In the genomic region with DNA sequence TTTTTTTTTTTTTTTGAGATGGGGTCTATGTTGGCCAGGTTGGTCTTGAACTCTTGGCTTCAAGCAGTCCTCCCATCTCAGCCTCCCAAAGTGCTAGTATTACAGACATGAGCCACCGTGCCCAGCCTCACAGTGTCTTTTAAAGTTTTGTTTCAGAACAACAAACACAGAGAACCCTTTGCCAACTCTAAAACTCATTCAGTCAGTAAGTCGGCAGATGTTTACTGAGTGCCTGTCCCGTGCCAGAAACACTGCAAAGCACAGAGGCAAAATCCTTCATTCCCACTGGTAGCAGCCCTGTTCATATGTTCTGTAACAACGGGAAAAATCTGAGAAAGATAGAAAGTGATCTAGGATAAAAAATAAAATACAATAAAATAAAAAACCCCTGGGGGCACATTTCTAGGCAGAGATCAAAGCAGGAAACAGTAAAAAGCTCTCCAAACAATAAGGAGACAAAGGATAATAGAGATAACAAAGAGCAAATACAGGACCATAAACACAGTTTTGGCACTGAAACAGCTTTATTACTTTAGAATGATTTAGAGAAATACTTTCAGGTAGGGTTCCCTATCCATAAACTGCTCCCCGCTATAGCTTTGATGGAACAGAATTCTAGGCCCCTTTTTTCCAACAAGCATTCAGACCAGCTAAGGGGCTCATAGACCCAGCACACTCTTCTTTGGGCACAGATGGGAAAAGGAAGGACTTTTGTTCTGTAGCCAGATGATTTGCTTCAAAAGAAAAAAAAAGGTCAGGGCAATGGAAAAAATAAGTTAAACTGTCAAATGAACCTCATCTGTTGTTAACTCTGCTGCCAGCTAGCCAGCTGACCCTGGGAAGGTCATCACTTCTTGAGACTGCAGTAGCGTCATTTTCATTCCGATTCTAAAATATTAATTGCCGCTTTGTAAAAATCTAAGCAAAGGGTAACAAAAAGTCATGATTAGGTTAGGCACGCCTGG, we compare ENCODE assay signal across 15 cellular contexts.
DNase-seq lines count a peak whose midpoint lies in the region; ATAC-seq and TF ChIP-seq lines count a peak whose summit lies in the region.
"Had no signal": no experiment of that assay in that cellular context is flagged by ENCODE, and none has a peak within 500 bp of the region (broad histone marks: within the 10 kb centered on the region; RNA-seq: fewer than 3 reads in every experiment).

No MANE protein-coding gene starts in this region.

- peaks cover 12% of the 10 kb centered on the region for H3K79me1 ChIP-seq in trophoblast cell (ENCODE audit: low read length)

- no peak overlapping the region for H2BK120ac ChIP-seq in trophoblast cell (ENCODE audit: insufficient read depth, low read length, poor library complexity)

- no peak overlapping the region for H3K14ac ChIP-seq in trophoblast cell (ENCODE audit: low read length)

- H3K18ac ChIP-seq in trophoblast cell (ENCODE audit: low read length) = no peak overlapping the region

- POLR2A ChIA-PET in RWPE1 (lab: Yijun Ruan, JAX; ENCODE audit: low non-redundant PET) = no interaction called here

- no peak overlapping the region for H3K4me3 ChIP-seq in MG63
- H3K4me3 ChIP-seq in trophoblast cell (ENCODE audit: low read depth, low read length) = no peak overlapping the region
- no peak overlapping the region for H3K4me3 ChIP-seq in GM23338
- H3K4me3 ChIP-seq: HAP-1 had no signal

- H4K8ac ChIP-seq in trophoblast cell (ENCODE audit: low read depth, low read length) = no peak overlapping the region

- no peak overlapping the region for H4K91ac ChIP-seq in trophoblast cell (ENCODE audit: low read depth, low read length)

- DNase-seq in COR-L47 (lab: John Stamatoyannopoulos, UW) = peak; percentile 81
- DNase-seq in MG63 = peak; percentile 42
- peak; percentile 31 to 71 for DNase-seq in dermis microvascular lymphatic vessel endothelial cell (ENCODE audit: low read depth in 2 of 2)
- DNase-seq in trophoblast cell = no peak
- no peak for DNase-seq in RWPE1 (ENCODE audit: low spot score)
- no peak for DNase-seq in NCI-H2029 (lab: John Stamatoyannopoulos, UW)
- no peak for DNase-seq in GM23338 (ENCODE audit: low spot score)
- DNase-seq: Calu3; CD4-positive, alpha-beta T cell; DMS79 treated with DMSO at 0.1 percent for 48 hours; NCI-H1436 treated with DMSO at 0.1 percent for 48 hours; NCI-H345; NCI-H774 had no signal

- no peak overlapping the region for H3K23ac ChIP-seq in trophoblast cell (ENCODE audit: low read length)

- H4K12ac ChIP-seq in trophoblast cell (ENCODE audit: low read depth, low read length) = no peak overlapping the region

- H3K27ac ChIP-seq in trophoblast cell (ENCODE audit: low read depth, low read length) (no peak overlapping the region), RWPE1 (no peak overlapping the region), GM23338 (ENCODE audit: low read depth) (no peak overlapping the region)

- H3K4me1 ChIP-seq in trophoblast cell (ENCODE audit: control insufficient read depth in 1 of 2, insufficient read depth in 2 of 2, low read length in 2 of 2) (peaks cover 4 to 9% of the 10 kb centered on the region in 2 experiments), GM23338 (ENCODE audit: insufficient read depth) (no peaks in the 10 kb centered on the region)
- H3K4me1 ChIP-seq: HAP-1 had no signal

- H3K79me2 ChIP-seq in trophoblast cell (ENCODE audit: control insufficient read depth, insufficient read depth, low read length, poor library complexity) (no peaks in the 10 kb centered on the region), GM23338 (replicated peaks; ENCODE audit: insufficient read depth) (no peaks in the 10 kb centered on the region)

- no peaks in the 10 kb centered on the region for H3K9me3 ChIP-seq in MG63
- H3K9me3 ChIP-seq in trophoblast cell (ENCODE audit: insufficient read depth, low read depth, low read length) = no peaks in the 10 kb centered on the region
- H3K9me3 ChIP-seq: HAP-1 had no signal

- H3K27me3 ChIP-seq in MG63 (no peaks in the 10 kb centered on the region), trophoblast cell (ENCODE audit: insufficient read depth, low read length) (no peaks in the 10 kb centered on the region), GM23338 (ENCODE audit: insufficient read depth) (no peaks in the 10 kb centered on the region)

- peaks cover 3% of the 10 kb centered on the region; the same call in 2 of the 3 replicates for H3K4me1 Mint-ChIP-seq in GM23338
- H3K4me1 Mint-ChIP-seq: B cell had no signal

- no peaks in the 10 kb centered on the region for H3K36me3 Mint-ChIP-seq in GM23338 (ENCODE audit: low read depth)

- no peaks in the 10 kb centered on the region for H4K20me1 ChIP-seq in GM23338 (replicated peaks; ENCODE audit: insufficient read depth)

- CTCF ChIA-PET in RWPE1 (lab: Yijun Ruan, JAX) = no interaction called here

- H3K9me3 Mint-ChIP-seq in GM23338 = no peaks in the 10 kb centered on the region
- H3K9me3 Mint-ChIP-seq: CD4-positive, alpha-beta T cell had no signal

- no peak for ATAC-seq in GM23338

- H3K36me3 ChIP-seq in MG63 (no peaks in the 10 kb centered on the region), trophoblast cell (ENCODE audit: control insufficient read depth in 1 of 2, insufficient read depth in 2 of 2, low read length in 2 of 2) (no peaks in the 10 kb centered on the region), GM23338 (ENCODE audit: insufficient read depth) (no peaks in the 10 kb centered on the region; the same call in 1 of the 2 replicates)
- H3K36me3 ChIP-seq: HAP-1 had no signal

- no peak overlapping the region for H2AK5ac ChIP-seq in trophoblast cell (ENCODE audit: low read length)

- H2BK5ac ChIP-seq in trophoblast cell (ENCODE audit: low read depth, low read length, poor library complexity) = no peak overlapping the region

- peak overlapping the region; percentile 29 for H2BK12ac ChIP-seq in trophoblast cell (ENCODE audit: low read length)

- H3F3A ChIP-seq in GM23338 (replicated peaks; ENCODE audit: low read depth) = no peaks in the 10 kb centered on the region

- no peak overlapping the region for H3K4me2 ChIP-seq in trophoblast cell (ENCODE audit: low read length)
- no peak overlapping the region for H3K4me2 ChIP-seq in GM23338

- H3K27ac Mint-ChIP-seq in GM23338 = no peak overlapping the region
- H3K27ac Mint-ChIP-seq: B cell; CD4-positive, alpha-beta T cell had no signal

- H3K4me3 Mint-ChIP-seq in GM23338 = no peak overlapping the region
- H3K4me3 Mint-ChIP-seq: B cell; CD4-positive, alpha-beta T cell had no signal

- TF ChIP-seq CTCF in RWPE1 (conservative IDR thresholded peaks at IDR 0.05; ENCODE audit: low read depth) (no peak), GM23338 (conservative IDR thresholded peaks at IDR 0.05; ENCODE audit: low read depth in 2 of 2) (no peak)

- H3K9me2 ChIP-seq in GM23338 (ENCODE audit: insufficient read depth) = 0 out of 2 replicates have a peak, but pooled peaks cover 7% of the 10 kb centered on the region

- H2AFZ ChIP-seq in trophoblast cell (ENCODE audit: insufficient read depth, low read length, poor library complexity) (no peak overlapping the region), GM23338 (no peak overlapping the region)

- no peaks in the 10 kb centered on the region for H3K27me3 Mint-ChIP-seq in GM23338 (ENCODE audit: insufficient read depth, low read depth, poor library complexity)

- no CpG with 5 or more reads among the region's 9 CpGs for WGBS in trophoblast cell (ENCODE audit: extremely low coverage, insufficient coverage, insufficient read length)

- no peak overlapping the region for H3K9ac ChIP-seq in trophoblast cell (ENCODE audit: low read length)

- no peak overlapping the region for H3K4ac ChIP-seq in trophoblast cell (ENCODE audit: low read depth, low read length)

TF ChIP-seq in GM23338, 12 proteins besides CTCF, POLR2A, EP300 and RAD21:
- TF ChIP-seq CREB1 (CRISPR knock-in tag; IDR thresholded peaks at IDR 0.05; ENCODE audit: low read depth) (no peak), STAT1 (IDR thresholded peaks at IDR 0.05; ENCODE audit: unreplicated experiment) (no peak), ZNF114 (CRISPR knock-in tag; IDR thresholded peaks at IDR 0.05) (no peak), ZNF331 (CRISPR knock-in tag; IDR thresholded peaks at IDR 0.05; ENCODE audit: low read depth) (no peak), NANOG (IDR thresholded peaks at IDR 0.05; ENCODE audit: borderline replicate concordance) (no peak), JUNB (IDR thresholded peaks at IDR 0.05; ENCODE audit: unreplicated experiment) (no peak)
- TF ChIP-seq, protein P1, sequence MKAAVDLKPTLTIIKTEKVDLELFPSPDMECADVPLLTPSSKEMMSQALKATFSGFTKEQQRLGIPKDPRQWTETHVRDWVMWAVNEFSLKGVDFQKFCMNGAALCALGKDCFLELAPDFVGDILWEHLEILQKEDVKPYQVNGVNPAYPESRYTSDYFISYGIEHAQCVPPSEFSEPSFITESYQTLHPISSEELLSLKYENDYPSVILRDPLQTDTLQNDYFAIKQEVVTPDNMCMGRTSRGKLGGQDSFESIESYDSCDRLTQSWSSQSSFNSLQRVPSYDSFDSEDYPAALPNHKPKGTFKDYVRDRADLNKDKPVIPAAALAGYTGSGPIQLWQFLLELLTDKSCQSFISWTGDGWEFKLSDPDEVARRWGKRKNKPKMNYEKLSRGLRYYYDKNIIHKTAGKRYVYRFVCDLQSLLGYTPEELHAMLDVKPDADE (IDR thresholded peaks at IDR 0.05) = no peak

Comparison
In these comparisons a context has a peak if more than half of its experiments do, and no peak if none do; other contexts are left out.
1. DNase-seq: peak in COR-L47 (single experiment), MG63 (single experiment) and dermis microvascular lymphatic vessel endothelial cell (2 of 2); none in trophoblast cell (0 of 2), RWPE1 (single experiment), NCI-H2029 (single experiment) and GM23338 (single experiment).